1 cellular context compared by ENCODE assay signal in genomic region chr18:63930774-63931354, GRCh38.
TF ChIP-seq lines count a peak whose summit lies in the region.

No MANE protein-coding gene starts in this region.

TF ChIP-seq in K562, 482 proteins besides CTCF, POLR2A, EP300 and RAD21:
- no peak for TF ChIP-seq MLX (CRISPR knock-in tag; conservative IDR thresholded peaks at IDR 0.05)
- 0 out of 2 replicates have a peak, but pooled peaks have one; percentile 16 for TF ChIP-seq ZNF316 (IDR thresholded peaks at IDR 0.05)
TF ChIP-seq in K562: peak in this region for 1.
